ENCODE assay signal across 1 cellular context in genomic region chr6:106325336-106326178, GRCh38.
TF ChIP-seq lines count a peak whose summit lies in the region.

ATG5 (minus strand) TSS chr6:106325760; CDS start chr6:106316208, 9,552 bp downstream.

TF ChIP-seq in K562, 482 proteins besides CTCF, POLR2A, EP300 and RAD21 (continued from another document and continues in another):
- no peak for TF ChIP-seq HNRNPK (IDR thresholded peaks at IDR 0.05; ENCODE audit: low read depth, low read length, poor library complexity, severe bottlenecking)
- no peak for TF ChIP-seq ZNF347 (CRISPR knock-in tag; IDR thresholded peaks at IDR 0.05; ENCODE audit: low read depth)
- TF ChIP-seq SIRT6 (IDR thresholded peaks at IDR 0.05; ENCODE audit: low read depth, low read length) = no peak
- no peak for TF ChIP-seq CREB3 (tag; conservative IDR thresholded peaks at IDR 0.05; ENCODE audit: low read depth)
- peak; percentile 93 for TF ChIP-seq RAD51 (IDR thresholded peaks at IDR 0.05; ENCODE audit: borderline replicate concordance, low read depth)
- no peak for TF ChIP-seq ID3 (CRISPR knock-in tag; IDR thresholded peaks at IDR 0.05)
- TF ChIP-seq ID3 (tag; IDR thresholded peaks at IDR 0.05) = no peak
- peak; percentile 75 for TF ChIP-seq POLR2AphosphoS5 (IDR thresholded peaks at IDR 0.05; ENCODE audit: control insufficient read depth, insufficient read depth, low read depth, low read length)
- TF ChIP-seq TEAD4 (IDR thresholded peaks at IDR 0.05; ENCODE audit: low read length) = peak; percentile 27
- no peak for TF ChIP-seq TEAD4 (CRISPR knock-in tag; IDR thresholded peaks at IDR 0.05; ENCODE audit: borderline replicate concordance)
- TF ChIP-seq SIX5 (IDR thresholded peaks at IDR 0.05; ENCODE audit: borderline replicate concordance in 1 of 2, insufficient read depth in 1 of 2, low read depth in 1 of 2, low read length in 2 of 2) = peak; percentile 35 to 41; a peak in 3 of 4 replicates
- peak; percentile 79; the same call in 1 of the 2 replicates for TF ChIP-seq XRCC5 (IDR thresholded peaks at IDR 0.05; ENCODE audit: low read depth, low read length)
- no peak for TF ChIP-seq SMARCC2 (IDR thresholded peaks at IDR 0.05; ENCODE audit: low read depth)
- peak; percentile 80 for TF ChIP-seq L3MBTL2 (IDR thresholded peaks at IDR 0.05)
- peak; percentile 91 for TF ChIP-seq ELF2 (CRISPR knock-in tag; IDR thresholded peaks at IDR 0.05)
- TF ChIP-seq GTF2E2 (tag; IDR thresholded peaks at IDR 0.05) = peak; percentile 76; the same call in 1 of the 2 replicates
- peak; percentile 96 for TF ChIP-seq MYC (IDR thresholded peaks at IDR 0.05; ENCODE audit: low read depth, low read length)
- TF ChIP-seq MYC (CRISPR knock-in tag; IDR thresholded peaks at IDR 0.05; ENCODE audit: borderline replicate concordance, low read depth) = no peak; the same call in 1 of the 2 replicates
- peak; percentile 26; the same call in 1 of the 2 replicates for TF ChIP-seq TCF7 (IDR thresholded peaks at IDR 0.05; ENCODE audit: borderline replicate concordance)
- TF ChIP-seq THRB (CRISPR knock-in tag; conservative IDR thresholded peaks at IDR 0.05) = no peak
- TF ChIP-seq SMC3 (conservative IDR thresholded peaks at IDR 0.05; ENCODE audit: insufficient read depth, low read depth, low read length) = no peak
- TF ChIP-seq BRF1 (IDR thresholded peaks at IDR 0.05; ENCODE audit: borderline replicate concordance, extremely low read depth, insufficient read length) = no peak
- TF ChIP-seq STAT6 (CRISPR knock-in tag; IDR thresholded peaks at IDR 0.05) = no peak
- TF ChIP-seq ZNF224 (CRISPR knock-in tag; IDR thresholded peaks at IDR 0.05) = no peak
- peak; percentile 86 for TF ChIP-seq TFE3 (CRISPR knock-in tag; IDR thresholded peaks at IDR 0.05)
- no peak for TF ChIP-seq HDGF (IDR thresholded peaks at IDR 0.05)
- TF ChIP-seq TBL1XR1 (IDR thresholded peaks at IDR 0.05; ENCODE audit: low read length in 2 of 2) = peak in 1 of 2 experiments; percentile 85; a peak in 2 of 4 replicates
- TF ChIP-seq TAF15 (IDR thresholded peaks at IDR 0.05; ENCODE audit: low read depth, low read length) = no peak
- no peak for TF ChIP-seq U2AF1 (optimal IDR thresholded peaks at IDR 0.05; ENCODE audit: low read depth, low read length)
- peak in 1 of 2 experiments; percentile 38; a peak in 1 of 4 replicates for TF ChIP-seq KDM1A (IDR thresholded peaks at IDR 0.05)
- no peak for TF ChIP-seq HES1 (IDR thresholded peaks at IDR 0.05; ENCODE audit: low read depth)
- TF ChIP-seq ZBTB7A (IDR thresholded peaks at IDR 0.05; ENCODE audit: borderline replicate concordance, control insufficient read depth, low read depth, low read length) = no peak; the same call in 1 of the 2 replicates
- TF ChIP-seq SNAPC5 (CRISPR knock-in tag; IDR thresholded peaks at IDR 0.05) = no peak
- TF ChIP-seq ZNF785 (CRISPR knock-in tag; IDR thresholded peaks at IDR 0.05) = no peak
- no peak for TF ChIP-seq MYBL2 (IDR thresholded peaks at IDR 0.05; ENCODE audit: low read depth)
- no peak for TF ChIP-seq MYBL2 (CRISPR knock-in tag; IDR thresholded peaks at IDR 0.05; ENCODE audit: borderline replicate concordance)
- no peak for TF ChIP-seq ZNF57 (CRISPR knock-in tag; IDR thresholded peaks at IDR 0.05)
- no peak for TF ChIP-seq YBX1 (IDR thresholded peaks at IDR 0.05)
- TF ChIP-seq ZNF592 (IDR thresholded peaks at IDR 0.05) = 0 out of 2 replicates have a peak, but pooled peaks have one; percentile 44
- no peak for TF ChIP-seq NR2F6 (CRISPR knock-in tag; IDR thresholded peaks at IDR 0.05)
- no peak for TF ChIP-seq NELFE (IDR thresholded peaks at IDR 0.05; ENCODE audit: insufficient read depth, insufficient read length)
- peak; percentile 41; the same call in 1 of the 2 replicates for TF ChIP-seq PHF21A (IDR thresholded peaks at IDR 0.05; ENCODE audit: borderline replicate concordance, low read depth)
- TF ChIP-seq CREB3L1 (IDR thresholded peaks at IDR 0.05; ENCODE audit: borderline replicate concordance, low read depth) = peak; percentile 73; the same call in 1 of the 2 replicates
- TF ChIP-seq ZNF445 (CRISPR knock-in tag; IDR thresholded peaks at IDR 0.05; ENCODE audit: low read depth) = no peak
- TF ChIP-seq ETV5 (CRISPR knock-in tag; IDR thresholded peaks at IDR 0.05; ENCODE audit: low read depth) = peak; percentile 87
- no peak for TF ChIP-seq PYGO2 (tag; IDR thresholded peaks at IDR 0.05)
- peak; percentile 72 for TF ChIP-seq NFE2 (IDR thresholded peaks at IDR 0.05; ENCODE audit: low read depth)
- TF ChIP-seq CHAMP1 (IDR thresholded peaks at IDR 0.05) = peak; percentile 93
- TF ChIP-seq MECOM (CRISPR knock-in tag; IDR thresholded peaks at IDR 0.05) = no peak
- TF ChIP-seq ZNF282 (CRISPR knock-in tag; IDR thresholded peaks at IDR 0.05) = no peak
- TF ChIP-seq PTRF (tag; IDR thresholded peaks at IDR 0.05) = no peak
- no peak for TF ChIP-seq TSC22D4 (tag; IDR thresholded peaks at IDR 0.05)
- 0 out of 2 replicates have a peak, but pooled peaks have one; percentile 62 for TF ChIP-seq ZBTB1 (CRISPR knock-in tag; IDR thresholded peaks at IDR 0.05; ENCODE audit: borderline replicate concordance, low read depth)
- TF ChIP-seq NCOA1 (IDR thresholded peaks at IDR 0.05; ENCODE audit: low read depth) = peak; percentile 92
